9 cellular contexts compared by ENCODE assay signal in genomic region chr14:71266994-71267636, GRCh38. TPM values are rescaled to one million over a fixed set of nuclear protein-coding genes. Genes with fewer than 3 reads are reported as not detected.
DNase-seq lines count a peak whose midpoint lies in the region; ATAC-seq and TF ChIP-seq lines count a peak whose summit lies in the region.
"Had no signal": no experiment of that assay in that cellular context is flagged by ENCODE, and none has a peak within 500 bp of the region (broad histone marks: within the 10 kb centered on the region; RNA-seq: fewer than 3 reads in every experiment).

No MANE protein-coding gene starts in this region.

- TF ChIP-seq CTCF in right lobe of liver (IDR thresholded peaks at IDR 0.05) (no peak), Caco-2 (IDR thresholded peaks at IDR 0.05; ENCODE audit: insufficient read depth in 1 of 2, low read depth in 1 of 2, low read length in 1 of 2, severe bottlenecking in 1 of 2, unreplicated experiment in 1 of 2) (no peak), H9 (conservative IDR thresholded peaks at IDR 0.05) (no peak)

- POLR2A ChIA-PET in Caco-2 (lab: Charles Lee) = no interaction called here

- no peak overlapping the region for H3K14ac ChIP-seq in H9 (ENCODE audit: insufficient read depth, low read length)

- H3K79me1 ChIP-seq in H9 (ENCODE audit: insufficient read depth, low read depth, low read length, poor library complexity, severe bottlenecking) = no peaks in the 10 kb centered on the region

- no peak overlapping the region for H2BK12ac ChIP-seq in H9 (ENCODE audit: insufficient read length, low read depth, low read length)

- H2BK5ac ChIP-seq in H9 (ENCODE audit: insufficient read length, low read length) = no peak overlapping the region

- H2BK15ac ChIP-seq in H9 (ENCODE audit: low read depth, low read length) = no peak overlapping the region

- H4K20me1 ChIP-seq in H9 (ENCODE audit: control insufficient read depth, insufficient read depth, insufficient read length) = no peaks in the 10 kb centered on the region

- H2BK120ac ChIP-seq in H9 (ENCODE audit: low read depth, low read length, poor library complexity, severe bottlenecking) = no peak overlapping the region

- TF ChIP-seq POLR2A in right lobe of liver (IDR thresholded peaks at IDR 0.05) = no peak

- no peak overlapping the region for H3K23ac ChIP-seq in H9 (ENCODE audit: insufficient read length, low read depth, low read length)

- H3K27ac ChIP-seq in right lobe of liver (no peak overlapping the region), H9 (ENCODE audit: insufficient read length, low read depth, low read length) (no peak overlapping the region)

- H3K9ac ChIP-seq in H9 (ENCODE audit: extremely low read depth, insufficient read length, low read length) = no peak overlapping the region

- no peak overlapping the region for H4K91ac ChIP-seq in H9 (ENCODE audit: insufficient read length, low read depth, low read length)

- CTCF ChIA-PET in Caco-2 (lab: Charles Lee) = no interaction called here

- H3K36me3 ChIP-seq in right lobe of liver (no peaks in the 10 kb centered on the region), Caco-2 (ENCODE audit: control insufficient read depth, insufficient read depth, low read length) (no peaks in the 10 kb centered on the region)

- H3K4me3 Mint-ChIP-seq in T-helper 2 cell treated with Interferon-gamma antibody and Interleukin-4, amounts not matched to agents 5 μg/mL and 100 μg/mL, for 36 hours = peak overlapping the region; percentile 75
- H3K4me3 Mint-ChIP-seq in Caco-2 (ENCODE audit: unreplicated experiment) (no peak overlapping the region), H9 (no peak overlapping the region)

- ATAC-seq in GM18502 (IDR thresholded peaks at IDR 0.05; ENCODE audit: poor library complexity, unreplicated experiment) = peak; percentile 63
- ATAC-seq in HG02759 (IDR thresholded peaks at IDR 0.05; ENCODE audit: unreplicated experiment) = peak; percentile 88
- ATAC-seq in right lobe of liver = peak in 3 of 4 donors; percentile 27 to 67 (median 31)

- no peaks in the 10 kb centered on the region for H3K23me2 ChIP-seq in H9 (ENCODE audit: insufficient read length, low read depth, low read length, poor library complexity, severe bottlenecking)

- H3K9me3 ChIP-seq in right lobe of liver (peaks cover 0 to 2% (median 0%) of the 10 kb centered on the region in 4 donors), Caco-2 (peaks cover 19% of the 10 kb centered on the region), H9 (ENCODE audit: control insufficient read depth, low read depth, low read length) (no peaks in the 10 kb centered on the region)

- peaks cover 0 to 9% (median 0%) of the 10 kb centered on the region in 4 donors for H3K4me1 ChIP-seq in right lobe of liver
- no peaks in the 10 kb centered on the region for H3K4me1 ChIP-seq in Caco-2
- H3K4me1 ChIP-seq in H9 (ENCODE audit: insufficient read depth, low read length) = no peaks in the 10 kb centered on the region

- peaks cover 8% of the 10 kb centered on the region for H3K36me3 Mint-ChIP-seq in T-helper 2 cell treated with Interferon-gamma antibody and Interleukin-4, amounts not matched to agents 5 μg/mL and 100 μg/mL, for 36 hours (ENCODE audit: low read depth)
- H3K36me3 Mint-ChIP-seq in Caco-2 (ENCODE audit: insufficient read depth, unreplicated experiment) (no peaks in the 10 kb centered on the region), H9 (ENCODE audit: insufficient read depth in 1 of 3, low read depth in 3 of 3) (peaks cover 9 to 32% (median 19%) of the 10 kb centered on the region in 3 experiments)

- H3K27ac Mint-ChIP-seq in T-helper 2 cell treated with Interferon-gamma antibody and Interleukin-4, amounts not matched to agents 5 μg/mL and 100 μg/mL, for 36 hours = peak overlapping the region; percentile 35
- no peak overlapping the region for H3K27ac Mint-ChIP-seq in Caco-2 (ENCODE audit: unreplicated experiment)
- no peak overlapping the region for H3K27ac Mint-ChIP-seq in H9

- H3K4me3 ChIP-seq in right lobe of liver (peak overlapping the region in 2 of 3 donors; percentile 10 to 26), Caco-2 (ENCODE audit: low read depth, low read length) (no peak overlapping the region)

- peak; percentile 69 for DNase-seq in T-helper 2 cell treated with Interferon-gamma antibody and Interleukin-4, amounts not matched to agents 5 μg/mL and 100 μg/mL, for 36 hours (ENCODE audit: low spot score)
- DNase-seq in right lobe of liver (no peak), Caco-2 (no peak), H9 (no peak), NCI-H1092 (lab: John Stamatoyannopoulos, UW) (no peak), dermis blood vessel endothelial cell (no peak)
- DNase-seq: NCI-H526 had no signal

- H3K27me3 ChIP-seq in right lobe of liver (no peaks in the 10 kb centered on the region), Caco-2 (replicated peaks; ENCODE audit: control insufficient read depth, insufficient read depth, low read length) (no peaks in the 10 kb centered on the region), H9 (ENCODE audit: insufficient read depth, low read length) (no peaks in the 10 kb centered on the region)

- H3K4me1 Mint-ChIP-seq in T-helper 2 cell treated with Interferon-gamma antibody and Interleukin-4, amounts not matched to agents 5 μg/mL and 100 μg/mL, for 36 hours (ENCODE audit: low read depth) = peaks cover 20% of the 10 kb centered on the region
- H3K4me1 Mint-ChIP-seq in Caco-2 (ENCODE audit: low read depth, unreplicated experiment) (no peaks in the 10 kb centered on the region), H9 (peaks cover 10 to 11% of the 10 kb centered on the region in 2 experiments)

- H3K9me3 Mint-ChIP-seq in T-helper 2 cell treated with Interferon-gamma antibody and Interleukin-4, amounts not matched to agents 5 μg/mL and 100 μg/mL, for 36 hours = peaks cover 30% of the 10 kb centered on the region
- H3K9me3 Mint-ChIP-seq in Caco-2 (ENCODE audit: unreplicated experiment) (peaks cover 55% of the 10 kb centered on the region), H9 (peaks cover 31 to 32% of the 10 kb centered on the region in 2 experiments)

- H3K27me3 Mint-ChIP-seq in T-helper 2 cell treated with Interferon-gamma antibody and Interleukin-4, amounts not matched to agents 5 μg/mL and 100 μg/mL, for 36 hours (ENCODE audit: low read depth) = no peaks in the 10 kb centered on the region
- H3K27me3 Mint-ChIP-seq in Caco-2 (ENCODE audit: insufficient read depth, unreplicated experiment) (no peaks in the 10 kb centered on the region), H9 (ENCODE audit: low read depth) (no peaks in the 10 kb centered on the region; the same call in 1 of the 2 replicates)

- intact Hi-C loops in right lobe of liver (cut with DNase I) = no loop called here
- intact Hi-C loops in Caco-2 (cut with micrococcal nuclease; ENCODE audit: unreplicated experiment) = no loop called here

- H2AK5ac ChIP-seq in H9 (ENCODE audit: insufficient read length, low read length) = no peak overlapping the region

- no peak overlapping the region for H3T11ph ChIP-seq in H9 (ENCODE audit: low read length)

- no peak overlapping the region for H4K8ac ChIP-seq in H9 (replicated peaks; ENCODE audit: insufficient read length, low read depth, low read length)

- H2AFZ ChIP-seq in H9 (ENCODE audit: low read length) = no peak overlapping the region

- BruUV-seq in Caco-2 (replicated peaks; lab: Mats Ljungman, UMichigan) = no TSS peak

- H3K4me2 ChIP-seq in H9 (ENCODE audit: insufficient read depth, insufficient read length, low read length) = no peak overlapping the region

- 61% methylated on average over 5 of the region's 5 CpGs for WGBS in right lobe of liver (ENCODE audit: insufficient coverage, low coverage, low lambda C conversion rate, missing lambda C conversion rate)
- WGBS in H9 (ENCODE audit: extremely low coverage, insufficient read length, low lambda C conversion rate) = no CpG with 5 or more reads among the region's 5 CpGs

- H3K56ac ChIP-seq in H9 (ENCODE audit: insufficient read length, low read depth, low read length) = no peak overlapping the region

- H3K4ac ChIP-seq in H9 (ENCODE audit: low read depth, low read length) = no peak overlapping the region

- no peaks in the 10 kb centered on the region for H3K79me2 ChIP-seq in H9 (ENCODE audit: insufficient read depth, low read length)

- no peak overlapping the region for H2BK20ac ChIP-seq in H9 (ENCODE audit: low read depth, low read length, poor library complexity, severe bottlenecking)

- no peak overlapping the region for H4K5ac ChIP-seq in H9 (ENCODE audit: insufficient read length, low read depth, low read length)

- H3K18ac ChIP-seq in H9 (ENCODE audit: insufficient read length, low read depth, low read length) = no peak overlapping the region

RNA-seq across cellular contexts. Expression of gene SIPA1L1, which starts 53.2 kb away (rescaled TPM):
- total RNA-seq in right lobe of liver (10 to 100 TPM; 25.7 to 30.8 (median 28.6) TPM), Caco-2 (2022) (75.0 and 77.8 TPM in 2 replicates), H9 (2021) (70.3 and 73.7 TPM in 2 replicates), dermis blood vessel endothelial cell (9.8 and 11.7 TPM in 2 replicates)

Comparison
In these comparisons a context has a peak if more than half of its experiments do, and no peak if none do; other contexts are left out.
1. ATAC-seq: peak in every context shown above with its lines; median percentile 88 in HG02759; 63 in GM18502; 31 in right lobe of liver.